In genomic region chr21:18369115-18369514, GRCh38 we compare ENCODE assay signal across 11 cellular contexts. TPM values are rescaled to one million over a fixed set of nuclear protein-coding genes. Genes with fewer than 3 reads are reported as not detected.
A peak's percentile ranks its signal among the peaks of the same experiment; 100 is the strongest.
DNase-seq lines count a peak whose midpoint lies in the region; ATAC-seq, FAIRE-seq and TF ChIP-seq lines count a peak whose summit lies in the region.
"Had no signal": no experiment of that assay in that cellular context is flagged by ENCODE, and none has a peak within 500 bp of the region (broad histone marks: within the 10 kb centered on the region; RNA-seq: fewer than 3 reads in every experiment).

No MANE protein-coding gene starts in this region.

- H3K36me3 ChIP-seq in endothelial cell of umbilical vein (ENCODE audit: control insufficient read depth in 2 of 2, extremely low read depth in 1 of 2, insufficient read depth in 2 of 2, low read length in 2 of 2), result no peaks in the 10 kb centered on the region

- H3K4me3 ChIP-seq in endothelial cell of umbilical vein (replicated peaks in 1 of 3; ENCODE audit: insufficient read depth in 1 of 3, low read depth in 1 of 3, low read length in 3 of 3), result no peak overlapping the region
- H3K4me3 ChIP-seq: A549 had no signal

- TF ChIP-seq POLR2A in endothelial cell of umbilical vein (IDR thresholded peaks at IDR 0.05; ENCODE audit: low read depth, low read length), result no peak

- CTCF ChIA-PET in endothelial cell of umbilical vein (lab: Charles Lee), result interaction anchor here (1.7 kb wide), 1 partner anchor 328 kb away, joined by 11 read pairs; no protein-coding TSS in a partner anchor

- H3K9me1 ChIP-seq in endothelial cell of umbilical vein (replicated peaks; ENCODE audit: control insufficient read depth, extremely low read depth, insufficient read depth, low read length), result no peaks in the 10 kb centered on the region

- no peaks in the 10 kb centered on the region for H3K4me1 ChIP-seq in endothelial cell of umbilical vein (ENCODE audit: control insufficient read depth, extremely low read depth, insufficient read depth, low read length)
- H3K4me1 ChIP-seq: A549 had no signal

- H4K20me1 ChIP-seq in endothelial cell of umbilical vein (replicated peaks; ENCODE audit: control insufficient read depth, extremely low read depth, insufficient read depth, low read length), result no peaks in the 10 kb centered on the region

- dilution Hi-C loops in endothelial cell of umbilical vein (cut with MboI; ENCODE audit: extremely low pct_ligation_motif_present, low sequenced_read_pairs), result no loop called here

- no peaks in the 10 kb centered on the region for H3K27me3 ChIP-seq in endothelial cell of umbilical vein (ENCODE audit: control insufficient read depth in 2 of 2, insufficient read depth in 2 of 2, low read length in 2 of 2)

- intact Hi-C loops in endothelial cell of umbilical vein (cut with micrococcal nuclease), result loop anchor here (1.0 kb wide), 2 partner anchors 74 to 328 kb away; no protein-coding TSS in a partner anchor

- no peaks in the 10 kb centered on the region for H3K79me2 ChIP-seq in endothelial cell of umbilical vein (ENCODE audit: control insufficient read depth, insufficient read depth, low read length)

- FAIRE-seq in endothelial cell of umbilical vein (lab: Jason Lieb, UNC), result no peak
- FAIRE-seq: A549 had no signal

- no peaks in the 10 kb centered on the region for H3K9me3 ChIP-seq in endothelial cell of umbilical vein (replicated peaks; ENCODE audit: control insufficient read depth, insufficient read depth, low read length)
- H3K9me3 ChIP-seq: A549 had no signal

- POLR2A ChIA-PET in endothelial cell of umbilical vein (lab: Charles Lee), result no interaction called here

- H2AFZ ChIP-seq in endothelial cell of umbilical vein (ENCODE audit: low read depth, low read length), result no peak overlapping the region

- DNase-seq in NCI-H1417 (lab: John Stamatoyannopoulos, UW) (peak; percentile 9 to 73 (median 24)), NCI-H1417 treated with DMSO at 0.1 percent for 48 hours (lab: John Stamatoyannopoulos, UW) (no peak), NCI-H69 (lab: John Stamatoyannopoulos, UW) (peak; percentile 86), endothelial cell of umbilical vein (ENCODE audit: low read depth, low spot score) (peak; percentile 1), retina (peak; percentile 12), occipital lobe (lab: John Stamatoyannopoulos, UW) (no peak)
- DNase-seq in activated CD4-positive, CD25-positive, alpha-beta regulatory T cell (lab: John Stamatoyannopoulos, UW), result no peak
- DNase-seq: activated CD8-positive, alpha-beta memory T cell treated with anti-CD3 and anti-CD28 coated beads, Interleukin-2, amount 50 U/mL, for 4 hours had no signal

- no peak overlapping the region for H3K9ac ChIP-seq in endothelial cell of umbilical vein (replicated peaks; ENCODE audit: extremely low read depth, insufficient read depth, low read length)

- BruUV-seq in endothelial cell of umbilical vein (replicated peaks; lab: Mats Ljungman, UMichigan), result no TSS peak

- ATAC-seq in GM18517 (IDR thresholded peaks at IDR 0.05; ENCODE audit: unreplicated experiment), result no peak
- ATAC-seq: A549 had no signal

- H3K27ac ChIP-seq in endothelial cell of umbilical vein (ENCODE audit: insufficient read depth, low read depth, low read length), result no peak overlapping the region
- H3K27ac ChIP-seq: A549 had no signal

- no peak overlapping the region for H3K4me2 ChIP-seq in endothelial cell of umbilical vein (ENCODE audit: insufficient read depth, low read length)
- H3K4me2 ChIP-seq: A549 had no signal

- no peak for TF ChIP-seq CTCF in endothelial cell of umbilical vein (IDR thresholded peaks at IDR 0.05; ENCODE audit: extremely low read depth in 1 of 2, insufficient read depth in 1 of 2, low read depth in 1 of 2, low read length in 2 of 2)

TF ChIP-seq in endothelial cell of umbilical vein, 7 proteins besides CTCF, POLR2A, EP300 and RAD21:
- TF ChIP-seq MYC (IDR thresholded peaks at IDR 0.05; ENCODE audit: low read depth, low read length) (no peak), EZH2 (IDR thresholded peaks at IDR 0.05; ENCODE audit: borderline replicate concordance, low read depth, low read length, severe bottlenecking) (no peak), FOS (IDR thresholded peaks at IDR 0.05; ENCODE audit: borderline replicate concordance, insufficient read depth, low read length) (no peak), JUN (IDR thresholded peaks at IDR 0.05; ENCODE audit: borderline replicate concordance, insufficient read depth, insufficient read length, low read depth) (no peak), GATA2 (IDR thresholded peaks at IDR 0.05; ENCODE audit: insufficient read depth, insufficient read length, low read depth, low read length) (no peak), MAX (IDR thresholded peaks at IDR 0.05; ENCODE audit: insufficient read depth, insufficient read length) (no peak), POLR2AphosphoS5 (IDR thresholded peaks at IDR 0.05; ENCODE audit: insufficient read depth, low read depth, low read length) (no peak)

RNA-seq across cellular contexts. Expression of gene TMPRSS15, which starts 34.5 kb away (rescaled TPM):
- total RNA-seq in endothelial cell of umbilical vein (not detected in 2 replicates), occipital lobe (not detected)
- not detected in 2 replicates for polyA plus RNA-seq in endothelial cell of umbilical vein
- not detected in 2 replicates for polyA plus RNA-seq in endothelial cell of umbilical vein (2011; cell fraction: cytosol; rRNA removed)
- not detected in 2 replicates for polyA plus RNA-seq in endothelial cell of umbilical vein (2011; cell fraction: nucleus; rRNA removed)
- not detected in 2 replicates for polyA plus RNA-seq in endothelial cell of umbilical vein (2012)
- polyA minus RNA-seq in endothelial cell of umbilical vein, result not detected in 2 replicates
- polyA minus RNA-seq in endothelial cell of umbilical vein (2011; cell fraction: cytosol; rRNA and poly(A)+ RNA removed), result 4.9 TPM
- not detected in 2 replicates for polyA minus RNA-seq in endothelial cell of umbilical vein (2011; cell fraction: nucleus; rRNA and poly(A)+ RNA removed)
- total RNA-seq: glomerular endothelial cell had no signal

Comparison
In these comparisons a context has a peak if more than half of its experiments do, and no peak if none do; other contexts are left out.
1. DNase-seq: peak in NCI-H1417 (3 of 3), NCI-H69 (single experiment), endothelial cell of umbilical vein (single experiment) and retina (single experiment); none in NCI-H1417 treated with DMSO at 0.1 percent for 48 hours (single experiment), occipital lobe (single experiment) and activated CD4-positive, CD25-positive, alpha-beta regulatory T cell (0 of 4).